Comparison of ENCODE assay signal across 6 cellular contexts in genomic region chr19:18032102-18032501, GRCh38. TPM values are rescaled to one million over a fixed set of nuclear protein-coding genes. Genes with fewer than 3 reads are reported as not detected.
"Had no signal": no experiment of that assay in that cellular context is flagged by ENCODE, and none has a peak within 500 bp of the region (broad histone marks: within the 10 kb centered on the region; RNA-seq: fewer than 3 reads in every experiment).

No MANE protein-coding gene starts in this region.

RNA-seq across cellular contexts. Expression of gene IL12RB1, which starts 54.6 kb away (rescaled TPM):
- total RNA-seq: hepatocyte, kidney epithelial cell, mesothelial cell of epicardium, progenitor cell of endocrine pancreas, smooth muscle cell, vagina had no signal
- polyA plus RNA-seq: hepatocyte, smooth muscle cell had no signal
